9 cellular contexts compared by ENCODE assay signal in the genomic region with DNA sequence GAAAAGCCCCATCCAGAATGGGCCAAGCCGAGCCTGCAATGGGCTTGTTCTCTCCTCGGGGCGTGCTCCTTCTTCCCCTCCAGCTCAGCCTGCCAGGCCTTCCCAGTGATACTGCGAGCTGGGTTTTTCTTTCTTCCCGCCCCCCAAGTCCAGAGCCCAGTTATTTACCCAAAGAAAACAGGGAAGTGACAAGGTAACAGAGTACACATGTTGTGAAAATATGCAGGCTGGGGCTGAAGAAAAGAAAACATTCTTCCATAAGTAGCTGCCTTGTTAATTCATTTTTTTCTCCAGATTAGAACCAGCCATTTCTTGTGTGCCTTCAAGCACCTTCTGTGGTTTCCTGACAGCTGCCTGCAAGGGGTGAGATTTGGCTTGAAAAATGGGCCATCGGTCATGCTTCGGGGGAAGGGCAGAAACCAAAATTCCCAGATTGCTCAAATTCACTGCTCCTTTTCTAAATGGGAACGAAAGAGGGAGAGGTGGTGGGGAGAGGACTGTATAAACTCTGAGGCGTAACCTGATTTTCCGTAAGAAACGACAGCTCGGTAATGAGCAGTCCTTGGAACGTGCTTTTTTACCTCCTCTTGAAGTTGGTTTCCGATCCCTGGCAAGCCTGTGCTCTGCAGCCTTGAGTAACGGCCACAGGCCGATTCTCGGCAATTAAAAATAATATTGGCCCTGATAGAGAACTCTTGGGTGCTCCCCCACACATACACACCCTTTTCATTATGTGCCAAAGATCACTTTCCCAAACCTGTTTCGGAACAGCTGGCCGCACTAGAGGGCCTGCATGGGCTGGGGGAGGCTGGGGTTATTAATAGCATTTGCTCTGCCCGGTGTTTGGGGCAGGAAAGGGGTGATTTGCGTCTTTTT.
A peak's percentile ranks its signal among the peaks of the same experiment; 100 is the strongest.
DNase-seq lines count a peak whose midpoint lies in the region; ATAC-seq and TF ChIP-seq lines count a peak whose summit lies in the region.
"Had no signal": no experiment of that assay in that cellular context is flagged by ENCODE, and none has a peak within 500 bp of the region (broad histone marks: within the 10 kb centered on the region; RNA-seq: fewer than 3 reads in every experiment).

No MANE protein-coding gene starts in this region.

- DNase-seq in endothelial cell (ENCODE audit: low spot score) (no peak), mucosa of descending colon (no peak)
- no peak for DNase-seq in central memory CD4-positive, alpha-beta T cell
- DNase-seq: erythroblast had no signal

- peak overlapping the region; percentile 73 for H3K27ac Mint-ChIP-seq in endothelial cell (ENCODE audit: unreplicated experiment)

- peaks cover 10% of the 10 kb centered on the region for H3K4me1 ChIP-seq in mucosa of descending colon (ENCODE audit: low read depth)
- H3K4me1 ChIP-seq in thymus (ENCODE audit: control insufficient read depth, insufficient read depth, low read length) = peaks cover 38% of the 10 kb centered on the region

- H3K27ac ChIP-seq in KOPT-K1 (ENCODE audit: low read depth, low read length, poor library complexity, severe bottlenecking) (peak overlapping the region; percentile 23), thymus (ENCODE audit: low read depth) (peak overlapping the region; percentile 83)

- peaks cover 3% of the 10 kb centered on the region for H3K36me3 Mint-ChIP-seq in endothelial cell (ENCODE audit: low read depth, unreplicated experiment)

- no peaks in the 10 kb centered on the region for H3K36me3 ChIP-seq in KOPT-K1 (ENCODE audit: insufficient read depth, low read length)
- H3K36me3 ChIP-seq in mucosa of descending colon (ENCODE audit: low read depth) = no peaks in the 10 kb centered on the region
- H3K36me3 ChIP-seq in thymus (ENCODE audit: control insufficient read depth, insufficient read depth) = no peaks in the 10 kb centered on the region

- no peaks in the 10 kb centered on the region for H3K9me3 ChIP-seq in KOPT-K1 (ENCODE audit: insufficient read depth, low read length, poor library complexity, severe bottlenecking)
- no peaks in the 10 kb centered on the region for H3K9me3 ChIP-seq in mucosa of descending colon
- H3K9me3 ChIP-seq in thymus (ENCODE audit: control insufficient read depth) = peaks cover 1% of the 10 kb centered on the region

- H3K4me3 ChIP-seq in mucosa of descending colon = no peak overlapping the region
- no peak overlapping the region for H3K4me3 ChIP-seq in thymus (ENCODE audit: low read length)

- 38% methylated on average over 21 of the region's 21 CpGs for WGBS in thymus

- no peaks in the 10 kb centered on the region for H3K27me3 ChIP-seq in thymus (ENCODE audit: control insufficient read depth, insufficient read depth)

- peaks cover 45% of the 10 kb centered on the region for H3K4me1 Mint-ChIP-seq in endothelial cell (ENCODE audit: unreplicated experiment)

- intact Hi-C loops in mucosa of descending colon (cut with DNase I, micrococcal nuclease) = no loop called here

- peaks cover 4% of the 10 kb centered on the region for H3K27me3 Mint-ChIP-seq in endothelial cell (ENCODE audit: unreplicated experiment)

- H3K9me3 Mint-ChIP-seq in endothelial cell (ENCODE audit: unreplicated experiment) = no peaks in the 10 kb centered on the region

- ATAC-seq in mucosa of descending colon (peak; percentile 10), HG02970 (IDR thresholded peaks at IDR 0.05; ENCODE audit: low FRiP score, unreplicated experiment) (no peak), HG03039 (IDR thresholded peaks at IDR 0.05; ENCODE audit: unreplicated experiment) (no peak), GM21360 (IDR thresholded peaks at IDR 0.05; ENCODE audit: unreplicated experiment) (no peak)

- H3K4me3 Mint-ChIP-seq in endothelial cell (ENCODE audit: unreplicated experiment) = peak overlapping the region; percentile 53

- TF ChIP-seq CTCF in endothelial cell (IDR thresholded peaks at IDR 0.05; ENCODE audit: unreplicated experiment) (no peak), mucosa of descending colon (IDR thresholded peaks at IDR 0.05) (no peak)
